13 cellular contexts compared by ENCODE assay signal in genomic region chr14:97306785-97307246, GRCh38.
DNase-seq lines count a peak whose midpoint lies in the region; ATAC-seq and TF ChIP-seq lines count a peak whose summit lies in the region.
"Had no signal": no experiment of that assay in that cellular context is flagged by ENCODE, and none has a peak within 500 bp of the region (broad histone marks: within the 10 kb centered on the region; RNA-seq: fewer than 3 reads in every experiment).

No MANE protein-coding gene starts in this region.

- no peaks in the 10 kb centered on the region for H4K20me1 ChIP-seq in neural progenitor cell (ENCODE audit: low read depth)

- no peak overlapping the region for H3K4me3 Mint-ChIP-seq in neural progenitor cell
- H3K4me3 Mint-ChIP-seq: CD8-positive, alpha-beta T cell had no signal

- H3K4me1 Mint-ChIP-seq in neural progenitor cell, result no peaks in the 10 kb centered on the region

- no peak overlapping the region for H3K27ac ChIP-seq in heart left ventricle
- no peak overlapping the region for H3K27ac ChIP-seq in neural progenitor cell
- H3K27ac ChIP-seq: heart right ventricle, right lobe of liver had no signal

- H3K36me3 ChIP-seq in heart left ventricle (no peaks in the 10 kb centered on the region), neural progenitor cell (no peaks in the 10 kb centered on the region)
- H3K36me3 ChIP-seq: heart right ventricle, right lobe of liver had no signal

- ATAC-seq in GM19395 (IDR thresholded peaks at IDR 0.05; ENCODE audit: unreplicated experiment) (peak; percentile 76), HG03558 (IDR thresholded peaks at IDR 0.05; ENCODE audit: extremely low read depth, unreplicated experiment) (peak; percentile 24), heart left ventricle (no peak), GM21576 (IDR thresholded peaks at IDR 0.05; ENCODE audit: unreplicated experiment) (no peak)
- ATAC-seq: CD8-positive, alpha-beta T cell; heart right ventricle; right lobe of liver had no signal

- no peak overlapping the region for H3K27ac Mint-ChIP-seq in neural progenitor cell
- H3K27ac Mint-ChIP-seq: CD8-positive, alpha-beta T cell had no signal

- no peaks in the 10 kb centered on the region for H3F3A ChIP-seq in neural progenitor cell (ENCODE audit: low read depth)

- no peaks in the 10 kb centered on the region for H3K9me3 ChIP-seq in heart left ventricle
- H3K9me3 ChIP-seq in neural progenitor cell (ENCODE audit: low read depth), result no peaks in the 10 kb centered on the region
- H3K9me3 ChIP-seq: heart right ventricle, right lobe of liver had no signal

- no peak overlapping the region for H3K4me2 ChIP-seq in neural progenitor cell

- TF ChIP-seq CTCF in GM10266 (IDR thresholded peaks at IDR 0.05; ENCODE audit: control insufficient read depth, insufficient read depth, low read depth, missing control alignments) (no peak), heart left ventricle (IDR thresholded peaks at IDR 0.05) (no peak), neural progenitor cell (IDR thresholded peaks at IDR 0.05) (no peak)

- peaks cover 7% of the 10 kb centered on the region for H3K27me3 Mint-ChIP-seq in neural progenitor cell (ENCODE audit: insufficient read depth, low read depth)

- TF ChIP-seq POLR2A in heart left ventricle (IDR thresholded peaks at IDR 0.05), result no peak

- intact Hi-C loops in heart left ventricle (cut with DNase I), result no loop called here

- H3K27me3 ChIP-seq in heart left ventricle (no peaks in the 10 kb centered on the region), neural progenitor cell (no peaks in the 10 kb centered on the region)
- H3K27me3 ChIP-seq: heart right ventricle, right lobe of liver had no signal

- peak; percentile 10 for DNase-seq in GM10266 (ENCODE audit: extremely low spot score)
- DNase-seq in astrocyte of the hippocampus (ENCODE audit: low read depth, low spot score), result peak; percentile 74
- no peak for DNase-seq in GF-D8 (lab: John Stamatoyannopoulos, UW)
- DNase-seq in heart left ventricle, result no peak
- no peak for DNase-seq in neural progenitor cell (ENCODE audit: low spot score)
- DNase-seq: activated CD8-positive, alpha-beta memory T cell treated with anti-CD3 and anti-CD28 coated beads, Interleukin-2, amount 50 U/mL, for 48 hours; CD8-positive, alpha-beta T cell; heart right ventricle; Karpas-422; right lobe of liver had no signal

- WGBS in heart left ventricle, 4 donors, result 52 to 70% (median 63%) methylated on average over 4 of the region's 4 CpGs

- H3K9ac ChIP-seq in neural progenitor cell, result no peak overlapping the region

- no peaks in the 10 kb centered on the region for H3K79me2 ChIP-seq in neural progenitor cell (ENCODE audit: low read depth)

- no peaks in the 10 kb centered on the region for H3K4me1 ChIP-seq in heart left ventricle
- no peaks in the 10 kb centered on the region for H3K4me1 ChIP-seq in neural progenitor cell
- H3K4me1 ChIP-seq: heart right ventricle, right lobe of liver had no signal

- no peak overlapping the region for H2AFZ ChIP-seq in neural progenitor cell (replicated peaks)

- no peaks in the 10 kb centered on the region for H3K36me3 Mint-ChIP-seq in neural progenitor cell
- H3K36me3 Mint-ChIP-seq: CD8-positive, alpha-beta T cell had no signal

- H3K9me3 Mint-ChIP-seq in neural progenitor cell, result no peaks in the 10 kb centered on the region
- H3K9me3 Mint-ChIP-seq: CD8-positive, alpha-beta T cell had no signal

- H3K4me3 ChIP-seq in heart left ventricle, result no peak overlapping the region
- H3K4me3 ChIP-seq in neural progenitor cell, result no peak overlapping the region
- H3K4me3 ChIP-seq: heart right ventricle, right lobe of liver had no signal

Comparison
In these comparisons a context has a peak if more than half of its experiments do, and no peak if none do; other contexts are left out.
1. DNase-seq: peak in GM10266 (single experiment) and astrocyte of the hippocampus (single experiment); none in GF-D8 (single experiment), heart left ventricle (0 of 5) and neural progenitor cell (single experiment).
2. ATAC-seq: peak in GM19395 (single experiment) and HG03558 (single experiment); none in heart left ventricle (0 of 4) and GM21576 (single experiment).